ENCODE assay signal across 8 cellular contexts in genomic region chr20:45293041-45294002, GRCh38. TPM values are rescaled to one million over a fixed set of nuclear protein-coding genes. Genes with fewer than 3 reads are reported as not detected.
DNase-seq lines count a peak whose midpoint lies in the region; ATAC-seq, FAIRE-seq and TF ChIP-seq lines count a peak whose summit lies in the region.

No MANE protein-coding gene starts in this region.

- no peaks in the 10 kb centered on the region for H3K27me3 ChIP-seq in WERI-Rb-1 (ENCODE audit: insufficient read depth, low read depth, severe bottlenecking)
- H3K27me3 ChIP-seq in small intestine (ENCODE audit: control insufficient read depth in 2 of 2, insufficient read depth in 2 of 2, low read length in 2 of 2) = peaks cover 0 to 3% of the 10 kb centered on the region in 2 donors

- H3K4me1 ChIP-seq in small intestine (ENCODE audit: control insufficient read depth in 2 of 2, insufficient read depth in 1 of 2, low read depth in 1 of 2, low read length in 1 of 2) = no peaks in the 10 kb centered on the region

- in situ Hi-C loops in T47D (cut with HindIII; ENCODE audit: low pct_unique_long_range_greater_than_20kb, low sequenced_read_pairs) = no loop called here

- peak; percentile 93 for DNase-seq in AG08396 (ENCODE audit: low spot score)
- peak; percentile 90 for DNase-seq in GM20000 (ENCODE audit: low spot score)
- DNase-seq in NCI-H146 treated with DMSO at 0.1 percent for 48 hours (lab: John Stamatoyannopoulos, UW; ENCODE audit: unreplicated experiment) = peak; percentile 55
- peak; percentile 93 for DNase-seq in WERI-Rb-1
- DNase-seq in T47D (ENCODE audit: low read depth in 1 of 2, low spot score in 1 of 2) = peak; percentile 85 to 99
- DNase-seq in iPS-NIHi11 (ENCODE audit: low spot score) = peak; percentile 93
- peak; percentile 73 for DNase-seq in small intestine

- 4 to 6% (median 4%) methylated on average over 71 to 79 of the region's 79 CpGs for WGBS in small intestine, 3 donors

- H3K4me3 ChIP-seq in WERI-Rb-1 (ENCODE audit: low read depth, low read length) (peak overlapping the region; percentile 63), small intestine (ENCODE audit: low read depth in 1 of 2, low read length in 2 of 2) (peak overlapping the region in 1 of 2 donors; percentile 50)

- H3K27ac ChIP-seq in WERI-Rb-1 (peak overlapping the region; percentile 94), small intestine (ENCODE audit: low read depth in 1 of 2, low read length in 1 of 2) (no peak overlapping the region)

- no peak for ATAC-seq in HG03280 (IDR thresholded peaks at IDR 0.05; ENCODE audit: unreplicated experiment)

- H3K9me3 ChIP-seq in WERI-Rb-1 (ENCODE audit: severe bottlenecking) (peaks cover 9% of the 10 kb centered on the region), small intestine (ENCODE audit: control insufficient read depth, low read depth) (no peaks in the 10 kb centered on the region)

- FAIRE-seq in small intestine (lab: Jason Lieb, UNC) = no peak

- peak; percentile 86 for TF ChIP-seq CTCF in GM20000 (IDR thresholded peaks at IDR 0.05; ENCODE audit: extremely low read depth, missing control alignments)
- TF ChIP-seq CTCF in WERI-Rb-1 (IDR thresholded peaks at IDR 0.05; ENCODE audit: low read depth, low read length) = peak; percentile 96

- no peaks in the 10 kb centered on the region for H3K36me3 ChIP-seq in WERI-Rb-1
- H3K36me3 ChIP-seq in small intestine (ENCODE audit: control insufficient read depth in 2 of 2, insufficient read depth in 2 of 2, low read length in 2 of 2) = no peaks in the 10 kb centered on the region

RNA-seq across cellular contexts. Expression of gene RBPJL, which starts 13.3 kb away (rescaled TPM):
- 1 to 10 TPM in 1 of 3 donors, under 1 TPM in 1, not detected in 1; 0.04 to 1.4 TPM for polyA plus RNA-seq in small intestine

RNA-seq across cellular contexts. Expression of gene MATN4, which starts 14.8 kb away (rescaled TPM):
- polyA plus RNA-seq in small intestine = under 1 TPM in 1 of 3 donors, not detected in 2; 0.07 TPM

RNA-seq across cellular contexts. Expression of gene SLPI, which starts 39.0 kb away (rescaled TPM):
- polyA plus RNA-seq in small intestine = 10 to 100 TPM in 2 of 3 donors, not detected in 1; 11.2 to 87.6 TPM

RNA-seq across cellular contexts. Expression of gene SDC4, which starts 54.9 kb away (rescaled TPM):
- polyA plus RNA-seq in small intestine = 10 to 100 TPM; 14.3 to 31.5 (median 15.4) TPM
